In genomic region chr2:97848347-97848746, GRCh38 we compare ENCODE assay signal across 23 cellular contexts.
A peak's percentile ranks its signal among the peaks of the same experiment; 100 is the strongest.
DNase-seq lines count a peak whose midpoint lies in the region; ATAC-seq and TF ChIP-seq lines count a peak whose summit lies in the region.
"Had no signal": no experiment of that assay in that cellular context is flagged by ENCODE, and none has a peak within 500 bp of the region (broad histone marks: within the 10 kb centered on the region; RNA-seq: fewer than 3 reads in every experiment).

No MANE protein-coding gene starts in this region.

- H3K4me1 Mint-ChIP-seq in effector memory CD8-positive, alpha-beta T cell (ENCODE audit: low read depth in 2 of 2) = peaks cover 20 to 40% of the 10 kb centered on the region in 2 donors

- H3K36me3 Mint-ChIP-seq in effector memory CD8-positive, alpha-beta T cell (ENCODE audit: insufficient read depth) = peaks cover 5% of the 10 kb centered on the region

- DNase-seq in NCI-H2171 treated with DMSO at 0.1 percent for 48 hours (lab: John Stamatoyannopoulos, UW) (peak; percentile 14), NCI-H2171 (lab: John Stamatoyannopoulos, UW) (no peak), NCI-H526 treated with DMSO at 0.1 percent for 48 hours (lab: John Stamatoyannopoulos, UW) (peak; percentile 77), gastrocnemius medialis (no peak), NCI-H345 treated with DMSO at 0.1 percent for 48 hours (lab: John Stamatoyannopoulos, UW; ENCODE audit: unreplicated experiment) (no peak)
- no peak for DNase-seq in effector memory CD8-positive, alpha-beta T cell
- DNase-seq: 8988T; ACHN; Calu3; DMS79 treated with DMSO at 0.1 percent for 48 hours; GF-D8; Karpas-422; NCI-H1092 treated with DMSO at 0.1 percent for 48 hours; NCI-H1436 treated with DMSO at 0.1 percent for 48 hours; NCI-H187 treated with DMSO at 0.1 percent for 48 hours; NCI-H2227 treated with DMSO at 0.1 percent for 48 hours; NCI-H524; NCI-H82; NK-92 treated with Interleukin-12 subunit alpha and Interleukin-12 subunit beta, amount 100 ng/mL, for 24 hours; Right ventricle myocardium superior had no signal

- H3K4me3 ChIP-seq in gastrocnemius medialis = no peak overlapping the region
- H3K4me3 ChIP-seq: PC-9, SJSA1 had no signal

- intact Hi-C loops in gastrocnemius medialis (cut with DNase I; ENCODE audit: low total_unique reads) = no loop called here

- ATAC-seq in effector memory CD8-positive, alpha-beta T cell (replicated peaks) = no peak
- ATAC-seq in gastrocnemius medialis (no peak), HG02884 (IDR thresholded peaks at IDR 0.05; ENCODE audit: unreplicated experiment) (no peak)

- H3K36me3 ChIP-seq in gastrocnemius medialis = no peaks in the 10 kb centered on the region
- H3K36me3 ChIP-seq: SJSA1 had no signal

- in situ Hi-C loops in gastrocnemius medialis (cut with MboI; ENCODE audit: low sequenced_read_pairs in 4 of 4) = no loop called here

- no peaks in the 10 kb centered on the region for H3K27me3 Mint-ChIP-seq in effector memory CD8-positive, alpha-beta T cell

- H3K27ac Mint-ChIP-seq in effector memory CD8-positive, alpha-beta T cell = peak overlapping the region; percentile 32 to 77

- peaks cover 22 to 30% of the 10 kb centered on the region in 2 donors for H3K4me1 ChIP-seq in gastrocnemius medialis

- H3K27ac ChIP-seq in gastrocnemius medialis = peak overlapping the region in 3 of 4 donors; percentile 4 to 11 (median 6)
- H3K27ac ChIP-seq: PC-9, SJSA1 had no signal

- no peak for TF ChIP-seq CTCF in gastrocnemius medialis (IDR thresholded peaks at IDR 0.05 in 4 of 5, conservative IDR thresholded peaks at IDR 0.05 in 1 of 5)

- no peaks in the 10 kb centered on the region for H3K27me3 ChIP-seq in gastrocnemius medialis
- H3K27me3 ChIP-seq: SJSA1 had no signal

- H3K9me3 ChIP-seq in gastrocnemius medialis = no peaks in the 10 kb centered on the region
- H3K9me3 ChIP-seq: SJSA1 had no signal

- no peaks in the 10 kb centered on the region for H3K9me3 Mint-ChIP-seq in effector memory CD8-positive, alpha-beta T cell

- no peak for TF ChIP-seq POLR2A in gastrocnemius medialis (IDR thresholded peaks at IDR 0.05)

- H3K4me3 Mint-ChIP-seq in effector memory CD8-positive, alpha-beta T cell = no peak overlapping the region

Comparison
In these comparisons a context has a peak if more than half of its experiments do, and no peak if none do; other contexts are left out.
1. DNase-seq: peak in NCI-H2171 treated with DMSO at 0.1 percent for 48 hours (single experiment) and NCI-H526 treated with DMSO at 0.1 percent for 48 hours (single experiment); none in NCI-H2171 (single experiment), effector memory CD8-positive, alpha-beta T cell (0 of 3), gastrocnemius medialis (0 of 2) and NCI-H345 treated with DMSO at 0.1 percent for 48 hours (single experiment).